ENCODE assay signal across 1 cellular context in genomic region chr3:52196977-52197376, GRCh38.
TF ChIP-seq lines count a peak whose summit lies in the region.

No MANE protein-coding gene starts in this region.

TF ChIP-seq in HCT116, 20 proteins besides CTCF, POLR2A, EP300 and RAD21 (continued from another document):
- TF ChIP-seq, protein P1, sequence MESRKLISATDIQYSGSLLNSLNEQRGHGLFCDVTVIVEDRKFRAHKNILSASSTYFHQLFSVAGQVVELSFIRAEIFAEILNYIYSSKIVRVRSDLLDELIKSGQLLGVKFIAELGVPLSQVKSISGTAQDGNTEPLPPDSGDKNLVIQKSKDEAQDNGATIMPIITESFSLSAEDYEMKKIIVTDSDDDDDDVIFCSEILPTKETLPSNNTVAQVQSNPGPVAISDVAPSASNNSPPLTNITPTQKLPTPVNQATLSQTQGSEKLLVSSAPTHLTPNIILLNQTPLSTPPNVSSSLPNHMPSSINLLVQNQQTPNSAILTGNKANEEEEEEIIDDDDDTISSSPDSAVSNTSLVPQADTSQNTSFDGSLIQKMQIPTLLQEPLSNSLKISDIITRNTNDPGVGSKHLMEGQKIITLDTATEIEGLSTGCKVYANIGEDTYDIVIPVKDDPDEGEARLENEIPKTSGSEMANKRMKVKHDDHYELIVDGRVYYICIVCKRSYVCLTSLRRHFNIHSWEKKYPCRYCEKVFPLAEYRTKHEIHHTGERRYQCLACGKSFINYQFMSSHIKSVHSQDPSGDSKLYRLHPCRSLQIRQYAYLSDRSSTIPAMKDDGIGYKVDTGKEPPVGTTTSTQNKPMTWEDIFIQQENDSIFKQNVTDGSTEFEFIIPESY (IDR thresholded peaks at IDR 0.05; ENCODE audit: extremely low read depth, insufficient replicate concordance, low read length): no peak
- TF ChIP-seq ELF1 (IDR thresholded peaks at IDR 0.05; ENCODE audit: borderline replicate concordance, low read depth) (no peak), POLR2AphosphoS5 (IDR thresholded peaks at IDR 0.05; ENCODE audit: low read depth, low read length) (no peak), FOSL1 (IDR thresholded peaks at IDR 0.05; ENCODE audit: low read depth) (no peak), ZFX (IDR thresholded peaks at IDR 0.05) (no peak), MAX (IDR thresholded peaks at IDR 0.05) (no peak), CBX3 (IDR thresholded peaks at IDR 0.05; ENCODE audit: low read depth) (no peak), CEBPB (IDR thresholded peaks at IDR 0.05; ENCODE audit: low read depth) (no peak), EZH2phosphoT487 (IDR thresholded peaks at IDR 0.05; ENCODE audit: borderline replicate concordance) (no peak), SRF (IDR thresholded peaks at IDR 0.05; ENCODE audit: low read depth) (no peak), SIN3A (IDR thresholded peaks at IDR 0.05; ENCODE audit: low read depth) (no peak), YY1 (IDR thresholded peaks at IDR 0.05; ENCODE audit: extremely low read depth, insufficient replicate concordance, low read depth, low read length) (no peak), TCF7L2 (IDR thresholded peaks at IDR 0.05; ENCODE audit: borderline replicate concordance, extremely low read depth, insufficient read depth, insufficient read length) (no peak)
- TF ChIP-seq, protein P2, sequence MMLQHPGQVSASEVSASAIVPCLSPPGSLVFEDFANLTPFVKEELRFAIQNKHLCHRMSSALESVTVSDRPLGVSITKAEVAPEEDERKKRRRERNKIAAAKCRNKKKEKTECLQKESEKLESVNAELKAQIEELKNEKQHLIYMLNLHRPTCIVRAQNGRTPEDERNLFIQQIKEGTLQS (IDR thresholded peaks at IDR 0.05): no peak
